ENCODE assay signal across 1 cellular context in genomic region chr10:125265579-125265955, GRCh38.
TF ChIP-seq lines count a peak whose summit lies in the region.

No MANE protein-coding gene starts in this region.

TF ChIP-seq in IMR-90, 13 proteins besides CTCF, POLR2A, EP300 and RAD21:
- TF ChIP-seq SMC3 (IDR thresholded peaks at IDR 0.05; ENCODE audit: low read depth, low read length) (no peak), MAFK (IDR thresholded peaks at IDR 0.05; ENCODE audit: low read depth, low read length) (no peak), CEBPB (IDR thresholded peaks at IDR 0.05; ENCODE audit: low read depth, low read length) (no peak), RCOR1 (IDR thresholded peaks at IDR 0.05; ENCODE audit: insufficient replicate concordance, low read length) (no peak), CHD1 (IDR thresholded peaks at IDR 0.05; ENCODE audit: low read depth, low read length) (no peak), RFX5 (IDR thresholded peaks at IDR 0.05; ENCODE audit: low read depth, low read length) (no peak), NFE2L2 (IDR thresholded peaks at IDR 0.05; ENCODE audit: low read depth, low read length) (no peak), BHLHE40 (IDR thresholded peaks at IDR 0.05; ENCODE audit: low read depth, low read length) (no peak), USF2 (IDR thresholded peaks at IDR 0.05; ENCODE audit: low read depth, low read length) (no peak), MAZ (IDR thresholded peaks at IDR 0.05; ENCODE audit: borderline replicate concordance, low read depth, low read length) (no peak), MXI1 (IDR thresholded peaks at IDR 0.05; ENCODE audit: borderline replicate concordance, low read depth, low read length) (no peak), FOS (IDR thresholded peaks at IDR 0.05; ENCODE audit: low read depth, low read length) (no peak), ELK1 (IDR thresholded peaks at IDR 0.05; ENCODE audit: borderline replicate concordance, low read depth, low read length) (no peak)
